31 cellular contexts compared by ENCODE assay signal in the genomic region with DNA sequence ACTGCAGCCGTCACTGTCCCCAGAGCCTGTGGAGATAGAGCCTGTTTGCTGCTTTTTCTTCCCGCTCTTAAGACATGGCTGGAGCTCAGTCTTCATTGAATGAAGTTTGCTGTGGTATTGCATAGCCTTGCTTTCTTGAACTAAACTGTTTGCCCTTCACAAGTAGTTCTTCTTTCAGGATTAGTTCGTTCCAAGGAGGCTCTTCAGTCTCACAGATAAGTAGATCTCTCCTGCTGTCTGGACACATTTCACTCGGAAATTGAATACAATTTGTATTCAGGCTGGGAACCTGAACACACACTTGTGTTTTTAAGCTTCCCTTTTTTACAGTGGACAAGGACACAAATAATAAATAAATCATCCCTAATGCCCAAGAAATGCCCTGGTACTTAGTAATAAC. TPM values are rescaled to one million over a fixed set of nuclear protein-coding genes. Genes with fewer than 3 reads are reported as not detected.
DNase-seq lines count a peak whose midpoint lies in the region; ATAC-seq and TF ChIP-seq lines count a peak whose summit lies in the region.
"Had no signal": no experiment of that assay in that cellular context is flagged by ENCODE, and none has a peak within 500 bp of the region (broad histone marks: within the 10 kb centered on the region; RNA-seq: fewer than 3 reads in every experiment).

No MANE protein-coding gene starts in this region.

- TF ChIP-seq CTCF in DOHH2 (IDR thresholded peaks at IDR 0.05; ENCODE audit: low read depth, low read length, poor library complexity, severe bottlenecking) (no peak), dorsolateral prefrontal cortex (IDR thresholded peaks at IDR 0.05 in 54 of 56, conservative IDR thresholded peaks at IDR 0.05 in 2 of 56; ENCODE audit: low read depth in 1 of 56, partially characterized antibody in 56 of 56) (no peak), osteocyte (IDR thresholded peaks at IDR 0.05) (no peak), H9 (conservative IDR thresholded peaks at IDR 0.05) (no peak)

- intact Hi-C loops in dorsolateral prefrontal cortex (cut with DNase I): no loop called here

- no peak overlapping the region for H4K91ac ChIP-seq in H9 (ENCODE audit: insufficient read length, low read depth, low read length)

- no peak overlapping the region for H3K18ac ChIP-seq in H9 (ENCODE audit: insufficient read length, low read depth, low read length)

- H2AFZ ChIP-seq in ACC112 (ENCODE audit: low read length, unreplicated experiment) (no peak overlapping the region), H9 (ENCODE audit: low read length) (no peak overlapping the region)

- H3K14ac ChIP-seq in H9 (ENCODE audit: insufficient read depth, low read length): no peak overlapping the region

- no peak overlapping the region for H3K23ac ChIP-seq in H9 (ENCODE audit: insufficient read length, low read depth, low read length)

- WGBS in H9 (ENCODE audit: extremely low coverage, insufficient read length, low lambda C conversion rate): no CpG with 5 or more reads among the region's 4 CpGs

- H4K8ac ChIP-seq in H9 (replicated peaks; ENCODE audit: insufficient read length, low read depth, low read length): no peak overlapping the region

- H3K9me3 ChIP-seq in DOHH2 (ENCODE audit: control insufficient read depth, insufficient read depth, low read length) (no peaks in the 10 kb centered on the region), H9 (ENCODE audit: control insufficient read depth, low read depth, low read length) (no peaks in the 10 kb centered on the region)
- H3K9me3 ChIP-seq: BLaER1, Caco-2, SJSA1 had no signal

- DNase-seq in dorsolateral prefrontal cortex (no peak), osteocyte (ENCODE audit: extremely low spot score, unreplicated experiment) (no peak), H9 (no peak)
- no peak for DNase-seq in stimulated activated CD4-positive, alpha-beta T cell treated with anti-CD3 and anti-CD28 coated beads, Interleukin-12 subunit alpha, Interleukin-12 subunit beta, amount 100 ng/mL, for 4 hours
- DNase-seq: ACHN; activated CD4-positive, alpha-beta T cell treated with anti-CD3 and anti-CD28 coated beads, Interleukin-2, amount 50 U/mL, for 1 hour; activated CD4-positive, CD25-positive, alpha-beta regulatory T cell; activated effector memory CD4-positive, alpha-beta T cell treated with anti-CD3 and anti-CD28 coated beads, Interleukin-2, amount 50 U/mL, for 16 hours; activated naive CD8-positive, alpha-beta T cell treated with anti-CD3 and anti-CD28 coated beads, Interleukin-2, amount 10 ng/mL, durations not matched to agents 7 days and 5 days; activated T-cell treated with anti-CD3 and anti-CD28 coated beads, Interleukin-2, amount 50 U/mL, for 24 hours; aorta; Caco-2; DMS79; effector CD8-positive, alpha-beta T cell; GDM1; HCEC 1CT; MM.1S; NCI-H1417; NCI-H2081 treated with DMSO at 0.1 percent for 48 hours; NCI-H748 treated with DMSO at 0.1 percent for 48 hours; nucleus accumbens; stimulated activated naive CD8-positive, alpha-beta T cell treated with anti-CD3 and anti-CD28 coated beads, Interleukin-15, Interleukin-2, amounts not matched to agents 100 U/mL and 50 U/mL, for 24 hours; T1000 had no signal

- H3F3A ChIP-seq in DOHH2 (ENCODE audit: control insufficient read depth, insufficient read depth): peaks cover 48% of the 10 kb centered on the region

- peaks cover 3% of the 10 kb centered on the region; the same call in 1 of the 2 replicates for H3K36me3 ChIP-seq in ACC112 (ENCODE audit: insufficient read depth, low read length)
- H3K36me3 ChIP-seq in DOHH2 (ENCODE audit: control insufficient read depth, low read length): peaks cover 33% of the 10 kb centered on the region

- no peaks in the 10 kb centered on the region for H3K27me3 ChIP-seq in ACC112 (ENCODE audit: insufficient read depth, low read length)
- no peaks in the 10 kb centered on the region for H3K27me3 ChIP-seq in DOHH2 (ENCODE audit: control insufficient read depth, low read length)
- H3K27me3 ChIP-seq in dorsolateral prefrontal cortex: no peaks in the 10 kb centered on the region
- no peaks in the 10 kb centered on the region for H3K27me3 ChIP-seq in H9 (ENCODE audit: insufficient read depth, low read length)
- H3K27me3 ChIP-seq: BLaER1, SJSA1 had no signal

- H2AK5ac ChIP-seq in H9 (ENCODE audit: insufficient read length, low read length): no peak overlapping the region

- H3K27me3 Mint-ChIP-seq in osteocyte (ENCODE audit: unreplicated experiment): no peaks in the 10 kb centered on the region
- H3K27me3 Mint-ChIP-seq in H9 (ENCODE audit: low read depth): no peaks in the 10 kb centered on the region; the same call in 1 of the 2 replicates
- H3K27me3 Mint-ChIP-seq: activated naive CD8-positive, alpha-beta T cell treated with anti-CD3 and anti-CD28 coated beads, Interleukin-2, amount 10 ng/mL, durations not matched to agents 7 days and 5 days; activated T-cell treated with anti-CD3 and anti-CD28 coated beads, Interleukin-2, amount 50 U/mL, for 24 hours had no signal

- H4K20me1 ChIP-seq in DOHH2 (ENCODE audit: control insufficient read depth, insufficient read depth, low read depth, low read length) (no peaks in the 10 kb centered on the region), H9 (ENCODE audit: control insufficient read depth, insufficient read depth, insufficient read length) (no peaks in the 10 kb centered on the region)
- H4K20me1 ChIP-seq: BLaER1 had no signal

- no peak overlapping the region for H3K9ac ChIP-seq in H9 (ENCODE audit: extremely low read depth, insufficient read length, low read length)
- H3K9ac ChIP-seq: BLaER1 had no signal

- H2BK20ac ChIP-seq in H9 (ENCODE audit: low read depth, low read length, poor library complexity, severe bottlenecking): no peak overlapping the region

- no peak overlapping the region for H2BK120ac ChIP-seq in H9 (ENCODE audit: low read depth, low read length, poor library complexity, severe bottlenecking)

- no peak overlapping the region for H3T11ph ChIP-seq in H9 (ENCODE audit: low read length)

- H3K27ac Mint-ChIP-seq in osteocyte (ENCODE audit: unreplicated experiment) (peak overlapping the region; percentile 11), H9 (no peak overlapping the region)
- H3K27ac Mint-ChIP-seq: activated naive CD8-positive, alpha-beta T cell treated with anti-CD3 and anti-CD28 coated beads, Interleukin-2, amount 10 ng/mL, durations not matched to agents 7 days and 5 days had no signal

- H3K9me3 Mint-ChIP-seq in osteocyte (ENCODE audit: unreplicated experiment) (no peaks in the 10 kb centered on the region), H9 (peaks cover 0 to 4% of the 10 kb centered on the region in 2 experiments; a peak in 3 of 5 replicates)
- H3K9me3 Mint-ChIP-seq: activated T-cell treated with anti-CD3 and anti-CD28 coated beads, Interleukin-2, amount 50 U/mL, for 24 hours had no signal

- H3K27ac ChIP-seq in ACC112 (ENCODE audit: low read depth, low read length) (peak overlapping the region; percentile 22; the same call in 1 of the 2 replicates), DOHH2 (ENCODE audit: low read depth, low read length) (peak overlapping the region; percentile 2; the same call in 1 of the 2 replicates), dorsolateral prefrontal cortex (peak overlapping the region in 42 of 59 donors; percentile 3 to 73 (median 49)), H9 (ENCODE audit: insufficient read length, low read depth, low read length) (no peak overlapping the region)
- H3K27ac ChIP-seq: BLaER1, epithelial cell of prostate, SJSA1 had no signal

- H3K4ac ChIP-seq in H9 (ENCODE audit: low read depth, low read length): no peak overlapping the region

- H4K5ac ChIP-seq in H9 (ENCODE audit: insufficient read length, low read depth, low read length): no peak overlapping the region

- no peaks in the 10 kb centered on the region for H3K79me2 ChIP-seq in ACC112 (ENCODE audit: control insufficient read depth, insufficient read depth, low read length, unreplicated experiment)
- no peaks in the 10 kb centered on the region for H3K79me2 ChIP-seq in DOHH2 (ENCODE audit: control insufficient read depth, low read length)
- H3K79me2 ChIP-seq in H9 (ENCODE audit: insufficient read depth, low read length): no peaks in the 10 kb centered on the region

- H3K36me3 Mint-ChIP-seq in osteocyte (ENCODE audit: unreplicated experiment) (peaks cover 17% of the 10 kb centered on the region), H9 (ENCODE audit: insufficient read depth in 1 of 3, low read depth in 3 of 3) (peaks cover 7 to 24% (median 20%) of the 10 kb centered on the region in 3 experiments; a peak in 5 of 7 replicates)

- no peak overlapping the region for H3K4me3 Mint-ChIP-seq in osteocyte (ENCODE audit: unreplicated experiment)
- no peak overlapping the region for H3K4me3 Mint-ChIP-seq in H9
- H3K4me3 Mint-ChIP-seq: activated naive CD8-positive, alpha-beta T cell treated with anti-CD3 and anti-CD28 coated beads, Interleukin-2, amount 10 ng/mL, durations not matched to agents 7 days and 5 days; activated T-cell treated with anti-CD3 and anti-CD28 coated beads, Interleukin-2, amount 50 U/mL, for 24 hours had no signal

- no peaks in the 10 kb centered on the region for H3K9me2 ChIP-seq in DOHH2 (replicated peaks; ENCODE audit: control insufficient read depth, low read length)

- H3K4me2 ChIP-seq in DOHH2 (ENCODE audit: low read length): peak overlapping the region; percentile 99; the same call in 1 of the 2 replicates
- no peak overlapping the region for H3K4me2 ChIP-seq in H9 (ENCODE audit: insufficient read depth, insufficient read length, low read length)
- H3K4me2 ChIP-seq: BLaER1 had no signal

- H3K4me3 ChIP-seq in ACC112 (ENCODE audit: low read depth, low read length) (no peak overlapping the region), DOHH2 (ENCODE audit: low read length) (no peak overlapping the region), dorsolateral prefrontal cortex (no peak overlapping the region)
- H3K4me3 ChIP-seq: BLaER1, SJSA1 had no signal

- ATAC-seq in GM21723 (IDR thresholded peaks at IDR 0.05; ENCODE audit: unreplicated experiment) (no peak), HG03025 (IDR thresholded peaks at IDR 0.05; ENCODE audit: low FRiP score, unreplicated experiment) (no peak)
- ATAC-seq: HepG2; stimulated activated naive CD8-positive, alpha-beta T cell treated with anti-CD3 and anti-CD28 coated beads, Interleukin-15, Interleukin-2, amounts not matched to agents 100 U/mL and 50 U/mL, for 24 hours had no signal

- no peak overlapping the region for H2BK15ac ChIP-seq in H9 (ENCODE audit: low read depth, low read length)

- no peak overlapping the region for H3K56ac ChIP-seq in H9 (ENCODE audit: insufficient read length, low read depth, low read length)

- no peak overlapping the region for H2BK5ac ChIP-seq in H9 (ENCODE audit: insufficient read length, low read length)

- H3K4me1 Mint-ChIP-seq in osteocyte (ENCODE audit: unreplicated experiment): peaks cover 28% of the 10 kb centered on the region
- H3K4me1 Mint-ChIP-seq in H9: peaks cover 16 to 17% of the 10 kb centered on the region in 2 experiments

- no peaks in the 10 kb centered on the region for H3K23me2 ChIP-seq in H9 (ENCODE audit: insufficient read length, low read depth, low read length, poor library complexity, severe bottlenecking)

- H2BK12ac ChIP-seq in H9 (ENCODE audit: insufficient read length, low read depth, low read length): no peak overlapping the region

- no peaks in the 10 kb centered on the region for H3K79me1 ChIP-seq in H9 (ENCODE audit: insufficient read depth, low read depth, low read length, poor library complexity, severe bottlenecking)

- H3K4me1 ChIP-seq in ACC112 (ENCODE audit: control insufficient read depth, insufficient read depth, low read length, unreplicated experiment): peaks cover 13% of the 10 kb centered on the region
- H3K4me1 ChIP-seq in DOHH2 (ENCODE audit: control insufficient read depth, low read length): peaks cover 53% of the 10 kb centered on the region
- no peaks in the 10 kb centered on the region for H3K4me1 ChIP-seq in H9 (ENCODE audit: insufficient read depth, low read length)

RNA-seq across cellular contexts. Expression of a gene that starts 34.7 kb away (rescaled TPM):
- 10 to 100 TPM; 35.7 to 70.9 (median 47.8) TPM for total RNA-seq in dorsolateral prefrontal cortex
- 42.7 and 42.8 TPM in 2 replicates for total RNA-seq in osteocyte
- 14.2 and 15.8 TPM in 2 replicates for total RNA-seq in H9 (2021)

RNA-seq across cellular contexts. Expression of a gene that starts 43.8 kb away (rescaled TPM):
- total RNA-seq in dorsolateral prefrontal cortex (10 to 100 TPM; 21.7 to 70.3 (median 48.4) TPM), osteocyte (55.4 and 55.6 TPM in 2 replicates), H9 (2021) (44.1 and 46.1 TPM in 2 replicates)
